Comparison of ENCODE assay signal across 10 cellular contexts in the genomic region with DNA sequence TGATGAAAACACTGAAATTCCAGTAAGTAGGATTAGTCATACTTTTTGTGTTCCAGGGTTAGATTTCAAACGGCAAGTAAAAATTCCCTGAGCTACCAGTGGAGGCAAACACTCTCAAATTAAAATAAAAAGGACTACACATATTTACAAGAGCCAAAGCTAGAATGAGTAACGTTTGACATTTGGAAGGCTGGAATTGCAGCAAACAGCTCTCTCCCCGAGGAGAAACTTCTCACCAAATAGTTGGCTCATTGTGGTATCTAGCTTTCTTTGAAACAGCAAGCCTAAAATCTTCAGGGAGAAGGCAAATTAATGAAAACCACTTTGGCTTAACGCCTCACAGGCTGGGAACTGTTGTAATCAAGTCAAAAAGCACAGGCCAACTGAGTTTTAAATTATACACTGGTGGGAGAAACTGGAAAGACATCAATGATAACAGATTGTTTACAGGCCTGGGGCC.
DNase-seq lines count a peak whose midpoint lies in the region; ATAC-seq, FAIRE-seq and TF ChIP-seq lines count a peak whose summit lies in the region.
"Had no signal": no experiment of that assay in that cellular context is flagged by ENCODE, and none has a peak within 500 bp of the region (broad histone marks: within the 10 kb centered on the region; RNA-seq: fewer than 3 reads in every experiment).

No MANE protein-coding gene starts in this region.

- DNase-seq in AG09309 (ENCODE audit: low read depth) (peak; percentile 90), SK-N-SH (no peak), fibroblast of villous mesenchyme (ENCODE audit: low read depth) (peak; percentile 79), pancreas (no peak), immature natural killer cell (no peak), erythroblast (lab: John Stamatoyannopoulos, UW) (no peak), AML-193 (lab: John Stamatoyannopoulos, UW) (no peak), NOMO-1 (lab: John Stamatoyannopoulos, UW; ENCODE audit: unreplicated experiment in 2 of 2) (no peak)
- DNase-seq: activated gamma-delta T cell; CD4-positive, CD25-positive, alpha-beta regulatory T cell had no signal

- H3K27ac Mint-ChIP-seq in immature natural killer cell, result no peak overlapping the region
- H3K27ac Mint-ChIP-seq: CD4-positive, CD25-positive, alpha-beta regulatory T cell had no signal

- TF ChIP-seq RAD21 in SK-N-SH (IDR thresholded peaks at IDR 0.05; ENCODE audit: low read length), result no peak

- no peak overlapping the region for H3K4me3 Mint-ChIP-seq in immature natural killer cell
- H3K4me3 Mint-ChIP-seq: CD4-positive, CD25-positive, alpha-beta regulatory T cell had no signal

- no peak overlapping the region for H3K9ac ChIP-seq in SK-N-SH

- FAIRE-seq in pancreas (lab: Jason Lieb, UNC), result peak; percentile 51

- TF ChIP-seq POLR2A in erythroblast (IDR thresholded peaks at IDR 0.05; ENCODE audit: low read length), result no peak

- no peak overlapping the region; the same call in 1 of the 2 replicates for H3K4me2 ChIP-seq in SK-N-SH

- no peaks in the 10 kb centered on the region for H3K36me3 ChIP-seq in SK-N-SH (replicated peaks in 1 of 2; ENCODE audit: control insufficient read depth in 1 of 2, insufficient read depth in 2 of 2, low read length in 1 of 2)
- no peaks in the 10 kb centered on the region for H3K36me3 ChIP-seq in pancreas

- no peaks in the 10 kb centered on the region for H3K9me3 ChIP-seq in SK-N-SH
- no peaks in the 10 kb centered on the region for H3K9me3 ChIP-seq in pancreas

- 9% methylated on average over 4 of the region's 4 CpGs for WGBS in SK-N-SH (ENCODE audit: low lambda C conversion rate)
- WGBS in pancreas, 2 donors, result 35 to 40% methylated on average over 4 of the region's 4 CpGs

- no peaks in the 10 kb centered on the region for H4K20me1 ChIP-seq in SK-N-SH (ENCODE audit: insufficient read depth)

- H3F3A ChIP-seq in SK-N-SH (replicated peaks; ENCODE audit: insufficient read depth), result peaks cover 8% of the 10 kb centered on the region

- no peaks in the 10 kb centered on the region for H3K9me3 Mint-ChIP-seq in immature natural killer cell

- intact Hi-C loops in pancreas (cut with DNase I), result no loop called here

- H3K4me1 ChIP-seq in SK-N-SH (ENCODE audit: control insufficient read depth in 1 of 2, insufficient read depth in 2 of 2, low read depth in 1 of 2, low read length in 1 of 2) (peaks cover 0 to 7% of the 10 kb centered on the region in 2 experiments; a peak in 1 of 4 replicates), pancreas (no peaks in the 10 kb centered on the region)

- no peaks in the 10 kb centered on the region for H3K4me1 Mint-ChIP-seq in immature natural killer cell
- H3K4me1 Mint-ChIP-seq: CD4-positive, CD25-positive, alpha-beta regulatory T cell had no signal

- peak; percentile 40 for TF ChIP-seq CTCF in AG09309 (IDR thresholded peaks at IDR 0.05; ENCODE audit: control insufficient read depth, insufficient read depth, low read depth, low read length, missing control alignments)
- peak; percentile 36 for TF ChIP-seq CTCF in SK-N-SH (IDR thresholded peaks at IDR 0.05)
- peak; percentile 20 for TF ChIP-seq CTCF in fibroblast of villous mesenchyme (IDR thresholded peaks at IDR 0.05; ENCODE audit: insufficient read depth, low read depth, low read length)
- no peak for TF ChIP-seq CTCF in pancreas (IDR thresholded peaks at IDR 0.05)

- no peak overlapping the region for H3K4me3 ChIP-seq in AG09309 (ENCODE audit: control insufficient read depth, low read depth, low read length)
- H3K4me3 ChIP-seq in SK-N-SH (ENCODE audit: low read depth in 2 of 2, low read length in 1 of 2), result no peak overlapping the region
- no peak overlapping the region for H3K4me3 ChIP-seq in fibroblast of villous mesenchyme (ENCODE audit: low read depth, low read length)
- H3K4me3 ChIP-seq in pancreas, result no peak overlapping the region

- no peaks in the 10 kb centered on the region for H3K9me2 ChIP-seq in SK-N-SH

- POLR2A ChIA-PET in SK-N-SH (lab: Yijun Ruan, JAX), result no interaction called here

- peaks cover 0 to 7% (median 0%) of the 10 kb centered on the region in 3 donors for H3K27me3 Mint-ChIP-seq in immature natural killer cell (ENCODE audit: low read depth in 3 of 3)

- peak in 3 of 4 donors; percentile 49 to 74 (median 66) for ATAC-seq in pancreas

- H3K27ac ChIP-seq in SK-N-SH (ENCODE audit: low read depth in 2 of 2, low read length in 1 of 2) (peak overlapping the region; percentile 49 to 51; a peak in 3 of 4 replicates), pancreas (peak overlapping the region in 1 of 4 donors; percentile 17)

- TF ChIP-seq EP300 in SK-N-SH (IDR thresholded peaks at IDR 0.05; ENCODE audit: borderline replicate concordance in 1 of 2, low read depth in 1 of 2, low read length in 1 of 2), result no peak

- H2AFZ ChIP-seq in SK-N-SH (ENCODE audit: low read depth), result peak overlapping the region; percentile 61

- no peaks in the 10 kb centered on the region for H3K79me2 ChIP-seq in SK-N-SH (ENCODE audit: insufficient read depth)

- CTCF ChIA-PET in SK-N-SH (lab: Yijun Ruan, JAX), result interaction anchor here (1.1 to 1.5 kb wide), 2 partner anchors 11 to 12 kb away, joined by 4 to 5 read pairs; no protein-coding TSS in a partner anchor

- H3K27me3 ChIP-seq in SK-N-SH (ENCODE audit: insufficient read depth) (no peaks in the 10 kb centered on the region; the same call in 1 of the 2 replicates), pancreas (no peaks in the 10 kb centered on the region)

- no peaks in the 10 kb centered on the region for H3K36me3 Mint-ChIP-seq in immature natural killer cell
- H3K36me3 Mint-ChIP-seq: CD4-positive, CD25-positive, alpha-beta regulatory T cell had no signal

TF ChIP-seq in SK-N-SH, 30 proteins besides CTCF, POLR2A, EP300 and RAD21:
- TF ChIP-seq RFX5 (IDR thresholded peaks at IDR 0.05; ENCODE audit: low read length), result no peak
- TF ChIP-seq TAF1 (IDR thresholded peaks at IDR 0.05; ENCODE audit: borderline replicate concordance, low read depth, low read length), result no peak
- TF ChIP-seq FOXJ3 (CRISPR knock-in tag; IDR thresholded peaks at IDR 0.05), result no peak
- no peak for TF ChIP-seq MXI1 (IDR thresholded peaks at IDR 0.05; ENCODE audit: low read depth, low read length)
- no peak for TF ChIP-seq NFIC (IDR thresholded peaks at IDR 0.05; ENCODE audit: borderline replicate concordance)
- no peak for TF ChIP-seq POLR2AphosphoS5 (IDR thresholded peaks at IDR 0.05; ENCODE audit: low read depth, low read length)
- no peak for TF ChIP-seq CHD2 (IDR thresholded peaks at IDR 0.05; ENCODE audit: low read length, partially characterized antibody)
- TF ChIP-seq JUND (IDR thresholded peaks at IDR 0.05), result peak; percentile 30; the same call in 1 of the 2 replicates
- TF ChIP-seq TCF12 (IDR thresholded peaks at IDR 0.05), result 0 out of 2 replicates have a peak, but pooled peaks have one; percentile 15
- peak; percentile 34; the same call in 1 of the 2 replicates for TF ChIP-seq FOSL2 (IDR thresholded peaks at IDR 0.05; ENCODE audit: borderline replicate concordance, low read depth)
- TF ChIP-seq SIN3A (IDR thresholded peaks at IDR 0.05; ENCODE audit: borderline replicate concordance, low read depth, low read length), result no peak
- TF ChIP-seq RXRA (IDR thresholded peaks at IDR 0.05; ENCODE audit: borderline replicate concordance, low read depth), result no peak
- no peak for TF ChIP-seq GATA2 (CRISPR knock-in tag; IDR thresholded peaks at IDR 0.05)
- TF ChIP-seq MEF2A (IDR thresholded peaks at IDR 0.05; ENCODE audit: borderline replicate concordance, low read depth), result no peak

Comparison
In these comparisons a context has a peak if more than half of its experiments do, and no peak if none do; other contexts are left out.
1. DNase-seq: peak in AG09309 (single experiment) and fibroblast of villous mesenchyme (single experiment); none in SK-N-SH (single experiment), pancreas (0 of 6), immature natural killer cell (0 of 3), erythroblast (0 of 2), AML-193 (0 of 2) and NOMO-1 (0 of 2).
2. CTCF ChIP-seq: peak in AG09309 (single experiment), SK-N-SH (single experiment) and fibroblast of villous mesenchyme (single experiment); none in pancreas (0 of 4).